ENCODE assay signal across 9 cellular contexts in genomic region chr7:5704534-5704922, GRCh38.
A peak's percentile ranks its signal among the peaks of the same experiment; 100 is the strongest.
DNase-seq lines count a peak whose midpoint lies in the region; ATAC-seq and TF ChIP-seq lines count a peak whose summit lies in the region.
"Had no signal": no experiment of that assay in that cellular context is flagged by ENCODE, and none has a peak within 500 bp of the region (broad histone marks: within the 10 kb centered on the region; RNA-seq: fewer than 3 reads in every experiment).

No MANE protein-coding gene starts in this region.

- DNase-seq in DMS79 (lab: John Stamatoyannopoulos, UW) (peak; percentile 57), M059J (ENCODE audit: low read depth) (peak; percentile 85), SK-MEL-5 (ENCODE audit: low read depth, low spot score) (peak; percentile 92), glomerular visceral epithelial cell (ENCODE audit: extremely low spot score) (peak; percentile 77), osteocyte (ENCODE audit: extremely low spot score, unreplicated experiment) (peak; percentile 88), tibial artery (peak; percentile 88 to 89)
- DNase-seq in activated naive CD4-positive, alpha-beta T cell treated with anti-CD3 and anti-CD28 coated beads, Interleukin-2, amount 50 U/mL, for 16 hours = peak; percentile 76

- peak overlapping the region; percentile 52 to 61 for H3K27ac ChIP-seq in tibial artery

- H3K4me3 ChIP-seq in tibial artery = no peak overlapping the region

- peaks cover 0 to 39% (median 25%) of the 10 kb centered on the region in 4 donors for H3K4me1 ChIP-seq in tibial artery

- intact Hi-C loops in tibial artery (cut with DNase I; ENCODE audit: low total_unique reads) = no loop called here

- ATAC-seq in HG02852 (IDR thresholded peaks at IDR 0.05; ENCODE audit: unreplicated experiment) = no peak
- ATAC-seq: activated naive CD4-positive, alpha-beta T cell treated with anti-CD3 and anti-CD28 coated beads, Interleukin-2, amount 50 U/mL, for 72 hours had no signal

- no peaks in the 10 kb centered on the region for H3K27me3 Mint-ChIP-seq in osteocyte (ENCODE audit: unreplicated experiment)

- H3K9me3 ChIP-seq in tibial artery = no peaks in the 10 kb centered on the region

- H3K27ac Mint-ChIP-seq in osteocyte (ENCODE audit: unreplicated experiment) = peak overlapping the region; percentile 61
- H3K27ac Mint-ChIP-seq: activated naive CD4-positive, alpha-beta T cell treated with anti-CD3 and anti-CD28 coated beads, Interleukin-2, amount 50 U/mL, for 72 hours had no signal

- H3K36me3 ChIP-seq in tibial artery = peaks cover 6 to 45% (median 19%) of the 10 kb centered on the region in 3 donors

- H3K4me1 Mint-ChIP-seq in osteocyte (ENCODE audit: unreplicated experiment) = peaks cover 40% of the 10 kb centered on the region

- in situ Hi-C loops in SK-MEL-5 (cut with HindIII; ENCODE audit: low pct_unique_long_range_greater_than_20kb, low sequenced_read_pairs) = no loop called here

- no peak overlapping the region for H3K4me3 Mint-ChIP-seq in osteocyte (ENCODE audit: unreplicated experiment)

- H3K9me3 Mint-ChIP-seq in osteocyte (ENCODE audit: unreplicated experiment) = no peaks in the 10 kb centered on the region
- H3K9me3 Mint-ChIP-seq: activated naive CD4-positive, alpha-beta T cell treated with anti-CD3 and anti-CD28 coated beads, Interleukin-2, amount 50 U/mL, for 72 hours had no signal

- H3K36me3 Mint-ChIP-seq in osteocyte (ENCODE audit: unreplicated experiment) = peaks cover 25% of the 10 kb centered on the region

- TF ChIP-seq CTCF in osteocyte (IDR thresholded peaks at IDR 0.05) (peak; percentile 91), tibial artery (IDR thresholded peaks at IDR 0.05) (peak; percentile 94 to 96)

- H3K27me3 ChIP-seq in tibial artery = no peaks in the 10 kb centered on the region
